18 cellular contexts compared by ENCODE assay signal in the genomic region with DNA sequence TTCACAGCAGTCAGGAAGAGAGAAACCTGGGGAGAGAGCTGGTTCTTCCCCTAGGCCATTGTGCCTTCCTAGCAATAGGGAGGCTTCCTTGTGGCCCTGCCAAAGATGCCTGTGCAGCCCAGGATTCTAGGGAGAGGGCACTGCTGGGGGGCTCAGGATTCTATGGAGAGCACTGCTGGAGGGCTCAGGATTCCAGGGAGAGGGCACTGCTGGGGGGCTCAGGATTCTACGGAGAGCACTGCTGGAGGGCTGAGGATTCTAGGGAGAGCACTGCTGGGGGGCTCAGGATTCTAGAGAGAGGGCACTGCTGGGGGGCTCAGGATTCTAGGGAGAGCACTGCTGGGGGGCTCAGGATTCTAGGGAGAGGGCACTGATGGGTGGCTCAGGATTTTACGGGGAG. TPM values are rescaled to one million over a fixed set of nuclear protein-coding genes. Genes with fewer than 3 reads are reported as not detected.
DNase-seq lines count a peak whose midpoint lies in the region; ATAC-seq and TF ChIP-seq lines count a peak whose summit lies in the region.
"Had no signal": no experiment of that assay in that cellular context is flagged by ENCODE, and none has a peak within 500 bp of the region (broad histone marks: within the 10 kb centered on the region; RNA-seq: fewer than 3 reads in every experiment).

No MANE protein-coding gene starts in this region.

- H3K27ac ChIP-seq in HEK293 (ENCODE audit: extremely low read depth, low read depth, low read length), result no peak overlapping the region
- H3K27ac ChIP-seq: 22Rv1; A549; BLaER1 treated with 17β-estradiol and CSF1 and Interleukin-3, amounts not matched to agents 10 nM and 100 nM; C4-2B had no signal

- H3K4me3 ChIP-seq in HEK293 (ENCODE audit: low read depth, low read length), result no peak overlapping the region
- H3K4me3 ChIP-seq: A549; BLaER1 treated with 17β-estradiol and CSF1 and Interleukin-3, amounts not matched to agents 10 nM and 100 nM had no signal

- no peak overlapping the region for H3K4me3 Mint-ChIP-seq in natural killer cell treated with Interleukin-12 subunit alpha and Interleukin-12 subunit beta and Interleukin-15 and Interleukin-18, amount 100 ng/mL, for 72 hours
- no peak overlapping the region for H3K4me3 Mint-ChIP-seq in natural killer cell
- no peak overlapping the region for H3K4me3 Mint-ChIP-seq in nephron progenitor cell
- H3K4me3 Mint-ChIP-seq: B cell; CD4-positive, alpha-beta T cell; CD8-positive, alpha-beta T cell had no signal

- no peak overlapping the region for H3K27ac Mint-ChIP-seq in natural killer cell treated with Interleukin-12 subunit alpha and Interleukin-12 subunit beta and Interleukin-15 and Interleukin-18, amount 100 ng/mL, for 72 hours
- no peak overlapping the region for H3K27ac Mint-ChIP-seq in natural killer cell
- peak overlapping the region; percentile 5 for H3K27ac Mint-ChIP-seq in nephron progenitor cell
- H3K27ac Mint-ChIP-seq: B cell; CD4-positive, alpha-beta T cell; CD8-positive, alpha-beta T cell had no signal

- ATAC-seq in natural killer cell treated with Interleukin-12 subunit alpha and Interleukin-12 subunit beta and Interleukin-15 and Interleukin-18, amount 100 ng/mL, for 72 hours, result no peak
- ATAC-seq in natural killer cell, result no peak
- ATAC-seq: A549; CD8-positive, alpha-beta T cell had no signal

- H3K36me3 ChIP-seq in HEK293 (ENCODE audit: control insufficient read depth in 2 of 2, insufficient read depth in 1 of 2, low read length in 2 of 2), result no peaks in the 10 kb centered on the region
- H3K36me3 ChIP-seq: BLaER1 treated with 17β-estradiol and CSF1 and Interleukin-3, amounts not matched to agents 10 nM and 100 nM had no signal

- H3K27me3 Mint-ChIP-seq in natural killer cell treated with Interleukin-12 subunit alpha and Interleukin-12 subunit beta and Interleukin-15 and Interleukin-18, amount 100 ng/mL, for 72 hours, result peaks cover 15 to 16% of the 10 kb centered on the region in 2 donors
- peaks cover 6 to 10% of the 10 kb centered on the region in 2 donors for H3K27me3 Mint-ChIP-seq in natural killer cell (ENCODE audit: low read depth in 2 of 2)
- peaks cover 20% of the 10 kb centered on the region for H3K27me3 Mint-ChIP-seq in nephron progenitor cell (ENCODE audit: low read depth, poor library complexity)
- H3K27me3 Mint-ChIP-seq: CD4-positive, alpha-beta T cell had no signal

- no peaks in the 10 kb centered on the region for H3K9me3 Mint-ChIP-seq in natural killer cell treated with Interleukin-12 subunit alpha and Interleukin-12 subunit beta and Interleukin-15 and Interleukin-18, amount 100 ng/mL, for 72 hours
- no peaks in the 10 kb centered on the region for H3K9me3 Mint-ChIP-seq in natural killer cell
- no peaks in the 10 kb centered on the region for H3K9me3 Mint-ChIP-seq in nephron progenitor cell
- H3K9me3 Mint-ChIP-seq: CD4-positive, alpha-beta T cell; CD8-positive, alpha-beta T cell had no signal

- POLR2A ChIA-PET in HEK293 (lab: Yijun Ruan, JAX), result no interaction called here

- intact Hi-C loops in natural killer cell (cut with micrococcal nuclease), result no loop called here

- no peaks in the 10 kb centered on the region for H3K4me1 Mint-ChIP-seq in natural killer cell treated with Interleukin-12 subunit alpha and Interleukin-12 subunit beta and Interleukin-15 and Interleukin-18, amount 100 ng/mL, for 72 hours (ENCODE audit: low read depth in 2 of 2)
- H3K4me1 Mint-ChIP-seq in natural killer cell, result no peaks in the 10 kb centered on the region
- peaks cover 77% of the 10 kb centered on the region for H3K4me1 Mint-ChIP-seq in nephron progenitor cell
- H3K4me1 Mint-ChIP-seq: B cell had no signal

- CTCF ChIA-PET in HEK293 (lab: Yijun Ruan, JAX), result no interaction called here

- H3K9me3 ChIP-seq in HEK293 (ENCODE audit: control insufficient read depth, insufficient read depth, low read depth, low read length), result no peaks in the 10 kb centered on the region
- H3K9me3 ChIP-seq: A549; BLaER1 treated with 17β-estradiol and CSF1 and Interleukin-3, amounts not matched to agents 10 nM and 100 nM; Caco-2 had no signal

- no peak for TF ChIP-seq CTCF in natural killer cell (IDR thresholded peaks at IDR 0.05)
- TF ChIP-seq CTCF in HEK293 (tag by site-specific recombination; IDR thresholded peaks at IDR 0.05), result no peak
- TF ChIP-seq CTCF in nephron progenitor cell (IDR thresholded peaks at IDR 0.05), result no peak

- no peaks in the 10 kb centered on the region for H3K36me3 Mint-ChIP-seq in natural killer cell treated with Interleukin-12 subunit alpha and Interleukin-12 subunit beta and Interleukin-15 and Interleukin-18, amount 100 ng/mL, for 72 hours
- H3K36me3 Mint-ChIP-seq in natural killer cell (no peaks in the 10 kb centered on the region), nephron progenitor cell (ENCODE audit: low read depth) (no peaks in the 10 kb centered on the region)
- H3K36me3 Mint-ChIP-seq: CD8-positive, alpha-beta T cell had no signal

- peak; percentile 0 for DNase-seq in natural killer cell treated with Interleukin-12 subunit alpha and Interleukin-12 subunit beta and Interleukin-15 and Interleukin-18, amount 100 ng/mL, for 72 hours (ENCODE audit: low spot score)
- DNase-seq in natural killer cell (no peak), nephron progenitor cell (no peak), NCI-H524 (lab: John Stamatoyannopoulos, UW) (no peak)
- DNase-seq: AML-193; Caco-2; Calu3; CD4-positive, alpha-beta T cell; CD8-positive, alpha-beta T cell; DMS79 treated with DMSO at 0.1 percent for 48 hours; GF-D8 had no signal

- H3K4me1 ChIP-seq in HEK293 (ENCODE audit: control insufficient read depth, insufficient read depth, low read length), result no peaks in the 10 kb centered on the region
- H3K4me1 ChIP-seq: A549 had no signal

TF ChIP-seq in HEK293, 187 proteins besides CTCF, POLR2A, EP300 and RAD21:
- TF ChIP-seq ZNF223 (tag by site-specific recombination; IDR thresholded peaks at IDR 0.05) (no peak), ZNF214 (tag by site-specific recombination; IDR thresholded peaks at IDR 0.05; ENCODE audit: borderline replicate concordance) (no peak), GLIS1 (tag by site-specific recombination; IDR thresholded peaks at IDR 0.05) (peak; percentile 95), HOXD13 (CRISPR knock-in tag; IDR thresholded peaks at IDR 0.05; ENCODE audit: borderline replicate concordance) (no peak)
- TF ChIP-seq, protein P1, sequence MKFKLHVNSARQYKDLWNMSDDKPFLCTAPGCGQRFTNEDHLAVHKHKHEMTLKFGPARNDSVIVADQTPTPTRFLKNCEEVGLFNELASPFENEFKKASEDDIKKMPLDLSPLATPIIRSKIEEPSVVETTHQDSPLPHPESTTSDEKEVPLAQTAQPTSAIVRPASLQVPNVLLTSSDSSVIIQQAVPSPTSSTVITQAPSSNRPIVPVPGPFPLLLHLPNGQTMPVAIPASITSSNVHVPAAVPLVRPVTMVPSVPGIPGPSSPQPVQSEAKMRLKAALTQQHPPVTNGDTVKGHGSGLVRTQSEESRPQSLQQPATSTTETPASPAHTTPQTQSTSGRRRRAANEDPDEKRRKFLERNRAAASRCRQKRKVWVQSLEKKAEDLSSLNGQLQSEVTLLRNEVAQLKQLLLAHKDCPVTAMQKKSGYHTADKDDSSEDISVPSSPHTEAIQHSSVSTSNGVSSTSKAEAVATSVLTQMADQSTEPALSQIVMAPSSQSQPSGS (tag by site-specific recombination; IDR thresholded peaks at IDR 0.05; ENCODE audit: low read depth), result no peak

RNA-seq across cellular contexts. Expression of a gene that starts 25.8 kb away (rescaled TPM):
- total RNA-seq in natural killer cell treated with Interleukin-12 subunit alpha and Interleukin-12 subunit beta and Interleukin-15 and Interleukin-18, amount 100 ng/mL, for 72 hours, result not detected
- total RNA-seq in natural killer cell, result under 1 TPM; 0.24 to 0.53 (median 0.41) TPM
- total RNA-seq: A172, B cell, Calu3 had no signal
